In genomic region chr15:66504563-66505429, GRCh38 we compare ENCODE assay signal across 8 cellular contexts. TPM values are rescaled to one million over a fixed set of nuclear protein-coding genes. Genes with fewer than 3 reads are reported as not detected.
A peak's percentile ranks its signal among the peaks of the same experiment; 100 is the strongest.
DNase-seq lines count a peak whose midpoint lies in the region; ATAC-seq, FAIRE-seq and TF ChIP-seq lines count a peak whose summit lies in the region.

TSS of gene RPL4 (minus strand) at chr15:66504855. CDS start at chr15:66504790, 65 bp downstream.
TSS of gene ZWILCH (plus strand) at chr15:66505326. CDS start at chr15:66505339, 13 bp downstream.

- peak within 1 kb of the TSS; percentile 72 for H3K4me3 ChIP-seq in A673 (ENCODE audit: low read depth, low read length, poor library complexity, severe bottlenecking)
- H3K4me3 ChIP-seq in kidney (ENCODE audit: low read length in 2 of 2), result peak within 1 kb of the TSS; percentile 97 to 98

- no TSS peak for BruUV-seq in A673 (replicated peaks; lab: Mats Ljungman, UMichigan)

- intact Hi-C loops in A673 (cut with micrococcal nuclease; ENCODE audit: unreplicated experiment) (no loop called here), kidney (cut with DNase I) (no loop called here)

- CTCF ChIA-PET in A673 (lab: Charles Lee), result interaction anchor here (0.5 kb wide), 1 partner anchor 62 kb away, joined by 4 read pairs; no protein-coding TSS in a partner anchor

- H3K27me3 ChIP-seq in A673 (replicated peaks; ENCODE audit: insufficient read depth, low read depth, low read length, poor library complexity), result no peaks in the 10 kb centered on the region

- TF ChIP-seq CTCF in A673 (conservative IDR thresholded peaks at IDR 0.05; ENCODE audit: low read depth, low read length) (no peak), kidney (IDR thresholded peaks at IDR 0.05; ENCODE audit: borderline replicate concordance, extremely low read depth, insufficient read depth) (no peak)

- peak; percentile 43 for ATAC-seq in GM18858 (IDR thresholded peaks at IDR 0.05; ENCODE audit: unreplicated experiment)
- peak; percentile 67 for ATAC-seq in HG03095 (IDR thresholded peaks at IDR 0.05; ENCODE audit: unreplicated experiment)

- peaks cover 49% of the 10 kb centered on the region for H3K36me3 ChIP-seq in A673 (ENCODE audit: insufficient read depth, low read length, poor library complexity, severe bottlenecking)
- H3K36me3 ChIP-seq in kidney (ENCODE audit: control insufficient read depth in 1 of 2, insufficient read depth in 2 of 2, low read length in 2 of 2), result peaks cover 23 to 26% of the 10 kb centered on the region in 2 donors

- H3K27ac ChIP-seq in A673 (ENCODE audit: low read depth, low read length, poor library complexity, severe bottlenecking) (peak within 1 kb of the TSS; percentile 93), kidney (ENCODE audit: low read depth in 2 of 2, low read length in 2 of 2) (peak within 1 kb of the TSS; percentile 93 to 98)

- POLR2A ChIA-PET in A673 (lab: Charles Lee; ENCODE audit: low non-redundant PET), result interaction anchor here (0.6 kb wide), 1 partner anchor 67 kb away, joined by 3 read pairs; no protein-coding TSS in a partner anchor

- DNase-seq in A673 (ENCODE audit: low spot score) (peak; percentile 86), NCI-H345 (lab: John Stamatoyannopoulos, UW) (peak; percentile 49), cerebellum (ENCODE audit: low spot score) (peak; percentile 77), kidney (peak; percentile 91)
- DNase-seq in activated CD4-positive, CD25-positive, alpha-beta regulatory T cell treated with anti-CD3 and anti-CD28 coated beads, Interleukin-2, amount 50 U/mL, for 72 hours, result peak; percentile 83
- peak; percentile 60 to 62 for DNase-seq in stimulated activated CD4-positive, alpha-beta T cell treated with anti-CD3 and anti-CD28 coated beads, Interleukin-15, amount 100 ng/mL, for 48 hours (ENCODE audit: low read depth in 2 of 2)

- H3K9me3 ChIP-seq in A673 (ENCODE audit: low read depth, low read length, poor library complexity, severe bottlenecking) (no peaks in the 10 kb centered on the region), kidney (ENCODE audit: control insufficient read depth in 1 of 2, low read length in 2 of 2) (no peaks in the 10 kb centered on the region)

- peak within 1 kb of the TSS; percentile 95 to 96 for H3K9ac ChIP-seq in kidney (ENCODE audit: low read length in 2 of 2)

- H3K4me1 ChIP-seq in A673 (ENCODE audit: insufficient read depth, low read length, poor library complexity, severe bottlenecking), result peaks cover 10% of the 10 kb centered on the region
- peaks cover 5 to 7% of the 10 kb centered on the region in 2 donors for H3K4me1 ChIP-seq in kidney (ENCODE audit: control insufficient read depth in 1 of 2, insufficient read depth in 1 of 2, low read depth in 1 of 2, low read length in 2 of 2)

- FAIRE-seq in kidney (lab: Jason Lieb, UNC), result no peak

RNA-seq across cellular contexts. Expression of gene RPL4, which starts in this region (rescaled TPM):
- total RNA-seq in A673 (2021), result 2,773 and 2,830 TPM in 2 replicates
- total RNA-seq in cerebellum, result 1,403 TPM
- total RNA-seq in kidney, result 1,774 TPM
- polyA plus RNA-seq in kidney (ENCODE audit: insufficient read depth, low read depth, low replicate concordance), result 2,001 TPM

RNA-seq across cellular contexts. Expression of gene ZWILCH, which starts in this region (rescaled TPM):
- total RNA-seq in A673 (2021), result 32.4 and 36.3 TPM in 2 replicates
- total RNA-seq in cerebellum, result 31.1 TPM
- total RNA-seq in kidney, result 9.0 TPM
- 3.0 TPM for polyA plus RNA-seq in kidney (ENCODE audit: insufficient read depth, low read depth, low replicate concordance)

Comparison
In these comparisons a context has a peak if more than half of its experiments do, and no peak if none do; other contexts are left out.
1. Peak in every context shown above with its lines: DNase-seq, ATAC-seq, H3K4me3 ChIP-seq and H3K27ac ChIP-seq.